1 cellular context compared by ENCODE assay signal in the genomic region with DNA sequence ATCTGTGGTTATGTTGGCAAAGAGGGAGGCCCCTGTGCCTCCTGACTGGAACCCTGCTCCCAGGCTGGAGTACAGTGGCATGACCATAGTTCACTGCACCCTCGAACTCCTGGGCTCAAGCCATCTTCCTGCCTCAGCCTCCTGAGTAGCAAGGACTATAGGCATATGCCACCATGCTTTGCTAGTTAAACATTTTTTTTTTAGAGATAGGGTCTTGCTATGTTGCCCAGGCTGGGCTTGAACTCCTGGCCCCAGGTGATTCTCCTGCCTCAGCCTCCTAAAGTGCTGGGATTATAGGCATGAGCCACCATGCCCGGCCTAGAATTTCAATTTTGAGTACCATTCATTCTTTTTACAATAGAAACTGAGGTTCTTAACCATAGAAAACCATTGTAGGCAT.
TF ChIP-seq lines count a peak whose summit lies in the region.

No MANE protein-coding gene starts in this region.

TF ChIP-seq in HepG2, 621 proteins besides CTCF, POLR2A, EP300 and RAD21:
- TF ChIP-seq ZNF121 (CRISPR knock-in tag; IDR thresholded peaks at IDR 0.05), result peak; percentile 38; the same call in 1 of the 2 replicates
- no peak for TF ChIP-seq KAT2B (IDR thresholded peaks at IDR 0.05; ENCODE audit: borderline replicate concordance, low read depth, low read length)
- TF ChIP-seq, protein P1, sequence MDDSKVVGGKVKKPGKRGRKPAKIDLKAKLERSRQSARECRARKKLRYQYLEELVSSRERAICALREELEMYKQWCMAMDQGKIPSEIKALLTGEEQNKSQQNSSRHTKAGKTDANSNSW (CRISPR knock-in tag; IDR thresholded peaks at IDR 0.05; ENCODE audit: borderline replicate concordance), result no peak
- no peak for TF ChIP-seq ZFP41 (CRISPR knock-in tag; IDR thresholded peaks at IDR 0.05; ENCODE audit: borderline replicate concordance)
- no peak for TF ChIP-seq ZKSCAN1 (IDR thresholded peaks at IDR 0.05; ENCODE audit: low read length)
- TF ChIP-seq, protein P2, sequence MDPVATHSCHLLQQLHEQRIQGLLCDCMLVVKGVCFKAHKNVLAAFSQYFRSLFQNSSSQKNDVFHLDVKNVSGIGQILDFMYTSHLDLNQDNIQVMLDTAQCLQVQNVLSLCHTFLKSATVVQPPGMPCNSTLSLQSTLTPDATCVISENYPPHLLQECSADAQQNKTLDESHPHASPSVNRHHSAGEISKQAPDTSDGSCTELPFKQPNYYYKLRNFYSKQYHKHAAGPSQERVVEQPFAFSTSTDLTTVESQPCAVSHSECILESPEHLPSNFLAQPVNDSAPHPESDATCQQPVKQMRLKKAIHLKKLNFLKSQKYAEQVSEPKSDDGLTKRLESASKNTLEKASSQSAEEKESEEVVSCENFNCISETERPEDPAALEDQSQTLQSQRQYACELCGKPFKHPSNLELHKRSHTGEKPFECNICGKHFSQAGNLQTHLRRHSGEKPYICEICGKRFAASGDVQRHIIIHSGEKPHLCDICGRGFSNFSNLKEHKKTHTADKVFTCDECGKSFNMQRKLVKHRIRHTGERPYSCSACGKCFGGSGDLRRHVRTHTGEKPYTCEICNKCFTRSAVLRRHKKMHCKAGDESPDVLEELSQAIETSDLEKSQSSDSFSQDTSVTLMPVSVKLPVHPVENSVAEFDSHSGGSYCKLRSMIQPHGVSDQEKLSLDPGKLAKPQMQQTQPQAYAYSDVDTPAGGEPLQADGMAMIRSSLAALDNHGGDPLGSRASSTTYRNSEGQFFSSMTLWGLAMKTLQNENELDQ (CRISPR knock-in tag; IDR thresholded peaks at IDR 0.05; ENCODE audit: borderline replicate concordance), result no peak
- no peak for TF ChIP-seq SRF (IDR thresholded peaks at IDR 0.05; ENCODE audit: low read depth, low read length)
- TF ChIP-seq, protein P3, sequence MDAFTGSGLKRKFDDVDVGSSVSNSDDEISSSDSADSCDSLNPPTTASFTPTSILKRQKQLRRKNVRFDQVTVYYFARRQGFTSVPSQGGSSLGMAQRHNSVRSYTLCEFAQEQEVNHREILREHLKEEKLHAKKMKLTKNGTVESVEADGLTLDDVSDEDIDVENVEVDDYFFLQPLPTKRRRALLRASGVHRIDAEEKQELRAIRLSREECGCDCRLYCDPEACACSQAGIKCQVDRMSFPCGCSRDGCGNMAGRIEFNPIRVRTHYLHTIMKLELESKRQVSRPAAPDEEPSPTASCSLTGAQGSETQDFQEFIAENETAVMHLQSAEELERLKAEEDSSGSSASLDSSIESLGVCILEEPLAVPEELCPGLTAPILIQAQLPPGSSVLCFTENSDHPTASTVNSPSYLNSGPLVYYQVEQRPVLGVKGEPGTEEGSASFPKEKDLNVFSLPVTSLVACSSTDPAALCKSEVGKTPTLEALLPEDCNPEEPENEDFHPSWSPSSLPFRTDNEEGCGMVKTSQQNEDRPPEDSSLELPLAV (CRISPR knock-in tag; conservative IDR thresholded peaks at IDR 0.05; ENCODE audit: low read depth), result no peak
